24 cellular contexts compared by ENCODE assay signal in genomic region chr22:49152930-49153770, GRCh38.
DNase-seq lines count a peak whose midpoint lies in the region; ATAC-seq, FAIRE-seq and TF ChIP-seq lines count a peak whose summit lies in the region.
"Had no signal": no experiment of that assay in that cellular context is flagged by ENCODE, and none has a peak within 500 bp of the region (broad histone marks: within the 10 kb centered on the region; RNA-seq: fewer than 3 reads in every experiment).

No MANE protein-coding gene starts in this region.

- H3K56ac ChIP-seq in H1 (replicated peaks; ENCODE audit: insufficient read length, low read depth, low read length) = no peak overlapping the region

- H3K79me1 ChIP-seq in H1 (ENCODE audit: low read depth, low read length) (no peaks in the 10 kb centered on the region), neuronal stem cell (ENCODE audit: low read depth, low read length) (no peaks in the 10 kb centered on the region)

- H2AK5ac ChIP-seq in H1 (ENCODE audit: low read depth, low read length) = no peak overlapping the region
- peak overlapping the region; percentile 99 for H2AK5ac ChIP-seq in neuronal stem cell (ENCODE audit: low read depth, low read length)

- H3K27me3 Mint-ChIP-seq in stimulated activated memory B cell treated with anti-CD40 and anti-IgM and Interleukin-4, amounts not matched to agents 10 μg/mL and 1 μg/mL and 100 μg/mL, for 72 hours = peaks cover 29% of the 10 kb centered on the region
- no peaks in the 10 kb centered on the region for H3K27me3 Mint-ChIP-seq in MCF 10A (ENCODE audit: insufficient read depth, unreplicated experiment)

- CTCF ChIA-PET in H1 (lab: Charles Lee; ENCODE audit: partially characterized antibody) (no interaction called here), MCF 10A (lab: Yijun Ruan, JAX) (no interaction called here)

- H3K27me3 ChIP-seq in H1 (replicated peaks in 1 of 4; ENCODE audit: control insufficient read depth in 3 of 4, extremely low read depth in 1 of 4, insufficient read depth in 3 of 4, low read length in 3 of 4) (no peaks in the 10 kb centered on the region; a peak in 2 of 7 replicates), neuronal stem cell (ENCODE audit: control insufficient read depth in 3 of 3, insufficient read depth in 3 of 3, low read depth in 1 of 3, low read length in 3 of 3) (no peaks in the 10 kb centered on the region)

- H3K4me3 Mint-ChIP-seq in stimulated activated memory B cell treated with anti-CD40 and anti-IgM and Interleukin-4, amounts not matched to agents 10 μg/mL and 1 μg/mL and 100 μg/mL, for 72 hours = no peak overlapping the region
- H3K4me3 Mint-ChIP-seq in MCF 10A (ENCODE audit: unreplicated experiment) = no peak overlapping the region
- H3K4me3 Mint-ChIP-seq: CD8-positive, alpha-beta T cell had no signal

- H2BK120ac ChIP-seq in H1 (replicated peaks; ENCODE audit: low read depth, low read length) (no peak overlapping the region), neuronal stem cell (ENCODE audit: low read depth, low read length) (no peak overlapping the region)

- H3K23ac ChIP-seq in H1 (ENCODE audit: insufficient read length) (no peak overlapping the region), neuronal stem cell (ENCODE audit: low read depth, low read length, poor library complexity) (no peak overlapping the region)

- POLR2A ChIA-PET in H1 (lab: Charles Lee; ENCODE audit: partially characterized antibody) = no interaction called here
- POLR2A ChIA-PET in MCF 10A (lab: Yijun Ruan, JAX) = no interaction called here

- H3K4me1 ChIP-seq in H1 (replicated peaks in 1 of 4; ENCODE audit: control insufficient read depth in 3 of 4, insufficient read depth in 4 of 4, low read length in 3 of 4) (peaks cover 0 to 22% (median 15%) of the 10 kb centered on the region in 4 experiments; a peak in 6 of 7 replicates), neuronal stem cell (ENCODE audit: control insufficient read depth in 2 of 2, insufficient read depth in 1 of 2, low read depth in 1 of 2, low read length in 2 of 2) (peaks cover 0 to 27% of the 10 kb centered on the region in 2 donors)

- H3K23me2 ChIP-seq in H1 (ENCODE audit: low read depth, low read length) = no peaks in the 10 kb centered on the region; the same call in 1 of the 2 replicates

- H3K9ac ChIP-seq in H1 (replicated peaks in 1 of 4; ENCODE audit: extremely low read depth in 1 of 4, low read depth in 3 of 4, low read length in 3 of 4) (no peak overlapping the region), neuronal stem cell (ENCODE audit: low read depth, low read length, poor library complexity) (no peak overlapping the region)

- TF ChIP-seq EP300 in H1 (IDR thresholded peaks at IDR 0.05; ENCODE audit: borderline replicate concordance in 1 of 2, low read depth in 2 of 2, low read length in 2 of 2) = no peak

- ATAC-seq in stimulated activated memory B cell treated with anti-CD40 and anti-IgM and Interleukin-4, amounts not matched to agents 10 μg/mL and 1 μg/mL and 100 μg/mL, for 72 hours = no peak
- ATAC-seq: CD8-positive, alpha-beta T cell had no signal

- no peak overlapping the region for H2BK20ac ChIP-seq in H1 (ENCODE audit: low read length)

- H3K36me3 ChIP-seq in H1 (ENCODE audit: control insufficient read depth in 2 of 4, insufficient read depth in 4 of 4, low read length in 3 of 4) (no peaks in the 10 kb centered on the region), neuronal stem cell (replicated peaks in 1 of 2; ENCODE audit: control insufficient read depth in 2 of 2, insufficient read depth in 2 of 2, low read length in 2 of 2) (no peaks in the 10 kb centered on the region)

- no peak for TF ChIP-seq RAD21 in H1 (IDR thresholded peaks at IDR 0.05 in 1 of 2, conservative IDR thresholded peaks at IDR 0.05 in 1 of 2; ENCODE audit: low read depth in 2 of 2, low read length in 2 of 2)

- H4K20me1 ChIP-seq in H1 (replicated peaks in 1 of 2; ENCODE audit: control insufficient read depth in 1 of 2, insufficient read depth in 2 of 2, low read length in 2 of 2) = no peaks in the 10 kb centered on the region

- no peaks in the 10 kb centered on the region for H3K36me3 Mint-ChIP-seq in stimulated activated memory B cell treated with anti-CD40 and anti-IgM and Interleukin-4, amounts not matched to agents 10 μg/mL and 1 μg/mL and 100 μg/mL, for 72 hours
- no peaks in the 10 kb centered on the region for H3K36me3 Mint-ChIP-seq in MCF 10A (ENCODE audit: insufficient read depth, unreplicated experiment)
- H3K36me3 Mint-ChIP-seq: CD8-positive, alpha-beta T cell had no signal

- BruUV-seq in MCF 10A (replicated peaks; lab: Mats Ljungman, UMichigan) = no TSS peak

- H4K5ac ChIP-seq in H1 (ENCODE audit: insufficient read length, low read depth, low read length) = no peak overlapping the region

- H3K14ac ChIP-seq in H1 (ENCODE audit: insufficient read length) (no peak overlapping the region), neuronal stem cell (ENCODE audit: low read length) (no peak overlapping the region)

- TF ChIP-seq POLR2A in H1 (IDR thresholded peaks at IDR 0.05; ENCODE audit: control extremely low read depth in 1 of 2, low read depth in 2 of 2, low read length in 2 of 2) = no peak

- H3K27ac Mint-ChIP-seq in stimulated activated memory B cell treated with anti-CD40 and anti-IgM and Interleukin-4, amounts not matched to agents 10 μg/mL and 1 μg/mL and 100 μg/mL, for 72 hours = no peak overlapping the region
- no peak overlapping the region for H3K27ac Mint-ChIP-seq in MCF 10A (ENCODE audit: low read depth, unreplicated experiment)
- H3K27ac Mint-ChIP-seq: CD8-positive, alpha-beta T cell had no signal

- H4K91ac ChIP-seq in H1 (replicated peaks; ENCODE audit: insufficient read length, low read length) (no peak overlapping the region), neuronal stem cell (ENCODE audit: low read depth, low read length, poor library complexity) (no peak overlapping the region)

- H2BK5ac ChIP-seq in H1 (ENCODE audit: low read depth, low read length) (no peak overlapping the region), neuronal stem cell (ENCODE audit: low read length) (peak overlapping the region; percentile 42)

- no peak for FAIRE-seq in H1 (lab: Jason Lieb, UNC)
- FAIRE-seq: A204.1, GM12892, GM19239 had no signal

- TF ChIP-seq CTCF in H1 (IDR thresholded peaks at IDR 0.05; ENCODE audit: control extremely low read depth in 1 of 3, insufficient read depth in 1 of 3, low read depth in 1 of 3, low read length in 3 of 3) = no peak
- TF ChIP-seq CTCF in MCF 10A (IDR thresholded peaks at IDR 0.05; ENCODE audit: unreplicated experiment) = no peak

- WGBS in H1 (ENCODE audit: extremely low coverage in 1 of 2, insufficient coverage in 1 of 2, insufficient read length in 1 of 2, insufficient replicate concordance in 2 of 2, low coverage in 1 of 2, low lambda C conversion rate in 2 of 2, missing lambda C conversion rate in 1 of 2), 2 experiments = 92% methylated on average over 20 of the region's 20 CpGs; no CpG with 5 or more reads in 1 of the 2 experiments
- no CpG with 5 or more reads among the region's 20 CpGs for WGBS in neuronal stem cell (ENCODE audit: extremely low coverage in 2 of 2, insufficient read length in 2 of 2, insufficient replicate concordance in 1 of 2), 2 donors

- H3K4me1 Mint-ChIP-seq in stimulated activated memory B cell treated with anti-CD40 and anti-IgM and Interleukin-4, amounts not matched to agents 10 μg/mL and 1 μg/mL and 100 μg/mL, for 72 hours = no peaks in the 10 kb centered on the region
- no peaks in the 10 kb centered on the region for H3K4me1 Mint-ChIP-seq in MCF 10A (ENCODE audit: insufficient read depth, unreplicated experiment)

- H3K4me2 ChIP-seq in H1 (ENCODE audit: insufficient read depth in 1 of 2, low read depth in 2 of 2, low read length in 2 of 2) (no peak overlapping the region), neuronal stem cell (ENCODE audit: insufficient read depth, low read length, poor library complexity, severe bottlenecking) (no peak overlapping the region)

- H3K4ac ChIP-seq in H1 (replicated peaks; ENCODE audit: insufficient read length, low read depth, low read length) = no peak overlapping the region
- H3K4ac ChIP-seq in neuronal stem cell (ENCODE audit: low read length) = peak overlapping the region; percentile 41

- H3K9me3 ChIP-seq in H1 (ENCODE audit: insufficient read depth in 2 of 2, low read depth in 1 of 2, low read length in 1 of 2) (no peaks in the 10 kb centered on the region), neuronal stem cell (replicated peaks in 1 of 2; ENCODE audit: control insufficient read depth in 2 of 2, insufficient read depth in 1 of 2, low read depth in 1 of 2, low read length in 2 of 2) (peaks cover 0 to 2% of the 10 kb centered on the region in 2 donors)

- peak; percentile 52 for DNase-seq in activated effector memory CD4-positive, alpha-beta T cell treated with anti-CD3 and anti-CD28 coated beads, Interleukin-2, amount 50 U/mL, for 16 hours
- no peak for DNase-seq in activated effector memory CD4-positive, alpha-beta T cell treated with Interleukin-2 at 50 U/mL for 16 hours
- DNase-seq in H1 (ENCODE audit: low read depth in 1 of 2, low spot score in 2 of 2) (no peak), neuronal stem cell (ENCODE audit: low spot score) (no peak), NCI-H1694 treated with DMSO at 0.1 percent for 48 hours (lab: John Stamatoyannopoulos, UW) (no peak), MCF 10A (ENCODE audit: unreplicated experiment) (no peak)
- no peak for DNase-seq in stimulated activated CD4-positive, alpha-beta T cell treated with anti-CD3 and anti-CD28 coated beads, Interleukin-4, amount 100 ng/mL, for 24 hours
- DNase-seq: C1 segment of cervical spinal cord; CD8-positive, alpha-beta T cell; DMS 273 treated with DMSO at 0.1 percent for 48 hours; DMS79 treated with DMSO at 0.1 percent for 48 hours; NCI-H1092 treated with DMSO at 0.1 percent for 48 hours; NCI-H1930; NCI-H2107; NCI-H446 treated with DMSO at 0.1 percent for 48 hours; NCI-H526; NCI-H82; RPMI8226; SHP77 had no signal

- no peak overlapping the region for H2AFZ ChIP-seq in H1 (ENCODE audit: low read length)
- H2AFZ ChIP-seq in neuronal stem cell (ENCODE audit: low read length) = no peak overlapping the region

- H2BK15ac ChIP-seq in H1 (ENCODE audit: low read length) (no peak overlapping the region), neuronal stem cell (ENCODE audit: low read length) (peak overlapping the region; percentile 93)

- H4K8ac ChIP-seq in H1 (ENCODE audit: extremely low read depth, insufficient read depth, low read length) (no peak overlapping the region), neuronal stem cell (ENCODE audit: low read depth, low read length) (no peak overlapping the region)

- H3K4me3 ChIP-seq in H1 (ENCODE audit: extremely low read depth in 1 of 4, insufficient read depth in 2 of 4, low read depth in 3 of 4, low read length in 4 of 4) (no peak overlapping the region), neuronal stem cell (ENCODE audit: low read length in 2 of 2) (peak overlapping the region in 1 of 2 donors; percentile 7)

- H3K9me3 Mint-ChIP-seq in stimulated activated memory B cell treated with anti-CD40 and anti-IgM and Interleukin-4, amounts not matched to agents 10 μg/mL and 1 μg/mL and 100 μg/mL, for 72 hours = peaks cover 5% of the 10 kb centered on the region
- H3K9me3 Mint-ChIP-seq in MCF 10A (ENCODE audit: unreplicated experiment) = peaks cover 47% of the 10 kb centered on the region

- H3K27ac ChIP-seq in H1 (ENCODE audit: low read depth, low read length) (no peak overlapping the region), neuronal stem cell (replicated peaks; ENCODE audit: low read length) (no peak overlapping the region)
- H3K27ac ChIP-seq: HL-60 had no signal

- no peaks in the 10 kb centered on the region for H3K79me2 ChIP-seq in H1 (ENCODE audit: control insufficient read depth in 1 of 2, insufficient read depth in 2 of 2, low read length in 2 of 2)

- peak overlapping the region; percentile 19; the same call in 1 of the 2 replicates for H3K18ac ChIP-seq in H1 (ENCODE audit: extremely low read depth, low read length)
- H3K18ac ChIP-seq in neuronal stem cell (ENCODE audit: low read length) = peak overlapping the region; percentile 89

- intact Hi-C loops in MCF 10A (cut with micrococcal nuclease) = no loop called here

- peak overlapping the region; percentile 50; the same call in 1 of the 2 replicates for H2BK12ac ChIP-seq in H1 (ENCODE audit: low read depth, low read length)
- peak overlapping the region; percentile 77 for H2BK12ac ChIP-seq in neuronal stem cell (ENCODE audit: low read length)
